In the genomic region with DNA sequence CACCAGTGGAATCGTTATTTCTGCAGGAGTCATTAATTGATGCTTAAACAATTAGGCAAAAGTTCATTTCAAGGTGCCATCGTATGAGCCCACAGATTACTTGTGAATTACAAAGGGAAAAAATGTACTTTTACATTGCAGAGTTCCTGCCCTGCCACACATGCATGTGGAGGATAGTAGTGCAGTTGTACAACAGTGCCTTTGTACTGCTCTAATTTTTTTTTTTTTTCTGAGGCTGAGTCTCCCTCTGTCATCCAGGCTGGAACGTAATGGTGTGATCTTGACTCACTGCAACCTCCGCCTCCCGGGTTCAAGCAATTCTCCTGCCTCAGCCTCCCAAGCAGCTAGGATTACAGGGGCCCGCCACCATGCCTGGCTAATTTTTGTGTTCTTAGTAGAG, we compare ENCODE assay signal across 28 cellular contexts.
"Had no signal": no experiment of that assay in that cellular context is flagged by ENCODE, and none has a peak within 500 bp of the region (broad histone marks: within the 10 kb centered on the region; RNA-seq: fewer than 3 reads in every experiment).

No MANE protein-coding gene starts in this region.

- H3K4me2 ChIP-seq: smooth muscle cell had no signal

- H3K36me3 ChIP-seq: left lung, lower lobe of right lung, ovary, prostate gland, tibial nerve, upper lobe of left lung, vagina had no signal

- DNase-seq: hypothalamus; immature natural killer cell; kidney; left colon; left lung; lower lobe of right lung; mammary epithelial cell; mesendoderm; naive thymus-derived CD4-positive, alpha-beta T cell; ovary; posterior cingulate gyrus; retina; right cardiac atrium; stimulated activated CD4-positive, alpha-beta T cell treated with anti-CD3 and anti-CD28 coated beads, Interleukin-1b, Interleukin-23, amount 100 ng/mL, for 48 hours; stimulated activated CD4-positive, alpha-beta T cell treated with anti-CD3 and anti-CD28 coated beads, Interleukin-2, amount 100 ng/mL, for 48 hours; stimulated activated CD4-positive, alpha-beta T cell treated with anti-CD3 and anti-CD28 coated beads, Interleukin-4, amount 100 ng/mL, for 4 hours; stimulated activated naive CD4-positive, alpha-beta T cell treated with Interleukin-2 at 50 U/mL for 16 hours; substantia nigra; upper lobe of left lung had no signal

- H3K27ac Mint-ChIP-seq: immature natural killer cell; mesothelial cell of epicardium; naive thymus-derived CD4-positive, alpha-beta T cell; natural killer cell treated with Interleukin-12 subunit alpha and Interleukin-12 subunit beta and Interleukin-15 and Interleukin-18, amount 100 ng/mL, for 72 hours; stimulated activated memory B cell treated with anti-CD40 and anti-IgM and Interleukin-4, amounts not matched to agents 10 μg/mL and 1 μg/mL and 100 μg/mL, for 72 hours had no signal

- H3K4me3 ChIP-seq: left lung, lower lobe of right lung, ovary, prostate gland, smooth muscle cell, tibial nerve, upper lobe of left lung, vagina had no signal

- H3K27me3 ChIP-seq: ovary, tibial nerve, upper lobe of left lung, vagina had no signal

- H3K4me1 Mint-ChIP-seq: immature natural killer cell; mesothelial cell of epicardium; stimulated activated memory B cell treated with anti-CD40 and anti-IgM and Interleukin-4, amounts not matched to agents 10 μg/mL and 1 μg/mL and 100 μg/mL, for 72 hours had no signal

- H3K4me3 Mint-ChIP-seq: immature natural killer cell; mesothelial cell of epicardium; naive thymus-derived CD4-positive, alpha-beta T cell; natural killer cell treated with Interleukin-12 subunit alpha and Interleukin-12 subunit beta and Interleukin-15 and Interleukin-18, amount 100 ng/mL, for 72 hours; stimulated activated memory B cell treated with anti-CD40 and anti-IgM and Interleukin-4, amounts not matched to agents 10 μg/mL and 1 μg/mL and 100 μg/mL, for 72 hours; stimulated activated naive CD8-positive, alpha-beta T cell treated with anti-CD3 and anti-CD28 coated beads, Interleukin-15, amount 100 ng/mL, for 72 hours had no signal

- FAIRE-seq: islet of Langerhans, kidney had no signal

- H3K9me3 ChIP-seq: prostate gland, vagina had no signal

- ATAC-seq: left colon; naive thymus-derived CD4-positive, alpha-beta T cell; natural killer cell treated with Interleukin-12 subunit alpha and Interleukin-12 subunit beta and Interleukin-15 and Interleukin-18, amount 100 ng/mL, for 72 hours; right cardiac atrium; stimulated activated naive CD8-positive, alpha-beta T cell treated with anti-CD3 and anti-CD28 coated beads, Interleukin-15, amount 100 ng/mL, for 72 hours had no signal

- H3K27ac ChIP-seq: left lung, lower lobe of right lung, ovary, prostate gland, upper lobe of left lung, vagina had no signal

- H3K4me1 ChIP-seq: left lung had no signal
